1 cellular context compared by ENCODE assay signal in the genomic region with DNA sequence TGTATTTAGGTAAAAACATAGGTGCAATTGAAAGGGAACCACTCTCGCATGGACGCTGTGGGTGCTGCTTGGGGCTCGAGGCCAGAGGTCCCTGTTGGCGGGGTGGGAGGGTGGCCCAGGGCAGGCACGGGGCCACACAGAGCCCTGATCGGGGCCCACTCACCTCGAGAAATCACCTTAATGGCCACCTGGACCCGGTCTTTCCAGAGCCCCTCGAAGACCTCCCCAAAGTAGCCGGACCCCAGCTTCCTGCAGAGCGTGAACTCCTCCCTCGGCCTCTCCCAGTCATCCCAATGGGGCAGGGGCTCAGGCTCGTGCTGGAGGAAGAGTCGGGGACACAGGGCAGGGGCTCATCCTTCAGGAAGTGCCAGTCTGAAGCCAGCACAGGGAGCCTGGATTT.
TF ChIP-seq lines count a peak whose summit lies in the region.

No MANE protein-coding gene starts in this region.

TF ChIP-seq in HCT116, 20 proteins besides CTCF, POLR2A, EP300 and RAD21:
- TF ChIP-seq ELF1 (IDR thresholded peaks at IDR 0.05; ENCODE audit: borderline replicate concordance, low read depth) (no peak), SP1 (IDR thresholded peaks at IDR 0.05; ENCODE audit: low read depth) (no peak), YY1 (IDR thresholded peaks at IDR 0.05; ENCODE audit: extremely low read depth, insufficient replicate concordance, low read depth, low read length) (no peak), EZH2phosphoT487 (IDR thresholded peaks at IDR 0.05; ENCODE audit: borderline replicate concordance) (no peak), EGR1 (IDR thresholded peaks at IDR 0.05; ENCODE audit: low read depth) (no peak), CBX3 (IDR thresholded peaks at IDR 0.05; ENCODE audit: low read depth) (no peak), CEBPB (IDR thresholded peaks at IDR 0.05; ENCODE audit: low read depth) (no peak), ZFX (IDR thresholded peaks at IDR 0.05) (no peak), EZH2 (IDR thresholded peaks at IDR 0.05) (no peak), TCF7L2 (IDR thresholded peaks at IDR 0.05; ENCODE audit: borderline replicate concordance, extremely low read depth, insufficient read depth, insufficient read length) (no peak), SIN3A (IDR thresholded peaks at IDR 0.05; ENCODE audit: low read depth) (no peak), SRF (IDR thresholded peaks at IDR 0.05; ENCODE audit: low read depth) (no peak)
- TF ChIP-seq, protein P1, sequence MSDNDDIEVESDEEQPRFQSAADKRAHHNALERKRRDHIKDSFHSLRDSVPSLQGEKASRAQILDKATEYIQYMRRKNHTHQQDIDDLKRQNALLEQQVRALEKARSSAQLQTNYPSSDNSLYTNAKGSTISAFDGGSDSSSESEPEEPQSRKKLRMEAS (IDR thresholded peaks at IDR 0.05) = no peak
- TF ChIP-seq, protein P2, sequence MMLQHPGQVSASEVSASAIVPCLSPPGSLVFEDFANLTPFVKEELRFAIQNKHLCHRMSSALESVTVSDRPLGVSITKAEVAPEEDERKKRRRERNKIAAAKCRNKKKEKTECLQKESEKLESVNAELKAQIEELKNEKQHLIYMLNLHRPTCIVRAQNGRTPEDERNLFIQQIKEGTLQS (IDR thresholded peaks at IDR 0.05) = no peak
- TF ChIP-seq, protein P3, sequence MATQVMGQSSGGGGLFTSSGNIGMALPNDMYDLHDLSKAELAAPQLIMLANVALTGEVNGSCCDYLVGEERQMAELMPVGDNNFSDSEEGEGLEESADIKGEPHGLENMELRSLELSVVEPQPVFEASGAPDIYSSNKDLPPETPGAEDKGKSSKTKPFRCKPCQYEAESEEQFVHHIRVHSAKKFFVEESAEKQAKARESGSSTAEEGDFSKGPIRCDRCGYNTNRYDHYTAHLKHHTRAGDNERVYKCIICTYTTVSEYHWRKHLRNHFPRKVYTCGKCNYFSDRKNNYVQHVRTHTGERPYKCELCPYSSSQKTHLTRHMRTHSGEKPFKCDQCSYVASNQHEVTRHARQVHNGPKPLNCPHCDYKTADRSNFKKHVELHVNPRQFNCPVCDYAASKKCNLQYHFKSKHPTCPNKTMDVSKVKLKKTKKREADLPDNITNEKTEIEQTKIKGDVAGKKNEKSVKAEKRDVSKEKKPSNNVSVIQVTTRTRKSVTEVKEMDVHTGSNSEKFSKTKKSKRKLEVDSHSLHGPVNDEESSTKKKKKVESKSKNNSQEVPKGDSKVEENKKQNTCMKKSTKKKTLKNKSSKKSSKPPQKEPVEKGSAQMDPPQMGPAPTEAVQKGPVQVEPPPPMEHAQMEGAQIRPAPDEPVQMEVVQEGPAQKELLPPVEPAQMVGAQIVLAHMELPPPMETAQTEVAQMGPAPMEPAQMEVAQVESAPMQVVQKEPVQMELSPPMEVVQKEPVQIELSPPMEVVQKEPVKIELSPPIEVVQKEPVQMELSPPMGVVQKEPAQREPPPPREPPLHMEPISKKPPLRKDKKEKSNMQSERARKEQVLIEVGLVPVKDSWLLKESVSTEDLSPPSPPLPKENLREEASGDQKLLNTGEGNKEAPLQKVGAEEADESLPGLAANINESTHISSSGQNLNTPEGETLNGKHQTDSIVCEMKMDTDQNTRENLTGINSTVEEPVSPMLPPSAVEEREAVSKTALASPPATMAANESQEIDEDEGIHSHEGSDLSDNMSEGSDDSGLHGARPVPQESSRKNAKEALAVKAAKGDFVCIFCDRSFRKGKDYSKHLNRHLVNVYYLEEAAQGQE (IDR thresholded peaks at IDR 0.05; ENCODE audit: low read depth) = no peak
TF ChIP-seq in HCT116: peak in this region for 0.
